ENCODE assay signal across 8 cellular contexts in the genomic region with DNA sequence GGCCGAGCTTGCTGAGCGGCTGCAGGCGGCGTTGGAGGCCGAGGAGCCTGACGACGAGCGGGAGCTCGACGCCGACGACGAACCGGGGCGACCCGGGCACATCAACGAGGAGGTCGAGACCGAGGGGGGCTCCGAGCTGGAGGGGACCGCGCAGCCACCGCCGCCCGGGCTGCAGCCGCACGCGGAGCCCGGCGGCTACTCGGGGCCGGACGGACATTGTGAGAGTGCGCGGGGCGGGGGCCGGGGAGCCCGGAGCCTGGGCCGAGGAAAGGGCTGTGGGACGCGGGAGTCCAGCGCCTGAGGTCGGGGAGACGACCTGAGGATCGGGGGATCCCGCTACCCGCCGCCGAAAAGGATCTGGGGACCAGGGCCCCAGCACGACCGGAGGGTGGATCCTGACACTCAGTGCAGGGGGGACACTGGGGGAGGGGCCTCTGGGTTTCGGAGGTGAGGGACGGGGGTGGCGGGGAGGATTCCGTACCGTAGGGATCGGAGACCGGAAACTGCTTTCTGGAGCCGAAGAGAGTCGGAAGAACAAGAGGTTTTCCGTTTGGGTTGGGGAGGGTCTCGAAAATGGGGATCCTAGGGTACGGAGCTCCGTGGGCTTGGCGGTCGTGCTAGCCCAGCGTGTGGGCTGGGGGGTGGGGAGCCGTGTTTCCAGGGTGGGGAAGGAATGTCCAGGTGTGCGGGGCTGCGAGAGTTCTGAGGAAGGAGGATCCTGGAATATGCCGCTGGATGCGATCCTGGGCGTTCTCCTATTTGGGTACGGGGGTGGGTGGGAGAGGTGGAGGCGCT. TPM values are rescaled to one million over a fixed set of nuclear protein-coding genes. Genes with fewer than 3 reads are reported as not detected.
DNase-seq lines count a peak whose midpoint lies in the region; ATAC-seq, FAIRE-seq and TF ChIP-seq lines count a peak whose summit lies in the region.

No MANE protein-coding gene starts in this region.

- peaks cover 21% of the 10 kb centered on the region for H4K20me1 ChIP-seq in OCI-LY3 (ENCODE audit: insufficient read depth, low read length)

- WGBS in pancreas, 2 donors = 1% methylated on average over 53 to 75 of the region's 75 CpGs

- TF ChIP-seq CTCF in GM20000 (IDR thresholded peaks at IDR 0.05; ENCODE audit: extremely low read depth, missing control alignments) = peak; percentile 32
- no peak; the same call in 1 of the 2 replicates for TF ChIP-seq CTCF in OCI-LY3 (IDR thresholded peaks at IDR 0.05; ENCODE audit: low read depth, low read length)
- no peak for TF ChIP-seq CTCF in pancreas (IDR thresholded peaks at IDR 0.05)
- TF ChIP-seq CTCF in upper lobe of right lung (IDR thresholded peaks at IDR 0.05) = no peak

- no peak for FAIRE-seq in pancreas (lab: Jason Lieb, UNC)

- peaks cover 60% of the 10 kb centered on the region for H3K79me2 ChIP-seq in OCI-LY3 (ENCODE audit: low read length)

- H3K9ac ChIP-seq in OCI-LY3 (ENCODE audit: low read length) = peak overlapping the region; percentile 100

- H3K4me1 ChIP-seq in OCI-LY3 (ENCODE audit: low read length) = peaks cover 14% of the 10 kb centered on the region
- peaks cover 9 to 17% (median 14%) of the 10 kb centered on the region in 3 donors for H3K4me1 ChIP-seq in pancreas
- peaks cover 20% of the 10 kb centered on the region for H3K4me1 ChIP-seq in upper lobe of right lung

- H3K9me3 ChIP-seq in OCI-LY3 (ENCODE audit: insufficient read depth, low read length) (no peaks in the 10 kb centered on the region), pancreas (no peaks in the 10 kb centered on the region), upper lobe of right lung (no peaks in the 10 kb centered on the region)

- ATAC-seq in pancreas (peak in 2 of 4 donors; percentile 1 to 2), upper lobe of right lung (no peak), GM18868 (IDR thresholded peaks at IDR 0.05; ENCODE audit: unreplicated experiment) (no peak)

- peak overlapping the region; percentile 82 for H3K4me2 ChIP-seq in OCI-LY3 (ENCODE audit: low read length)

- H3K36me3 ChIP-seq in OCI-LY3 (replicated peaks; ENCODE audit: low read depth, low read length) (peaks cover 38% of the 10 kb centered on the region), pancreas (peaks cover 0 to 16% (median 11%) of the 10 kb centered on the region in 3 donors), upper lobe of right lung (peaks cover 24% of the 10 kb centered on the region)

- H2AFZ ChIP-seq in OCI-LY3 (ENCODE audit: low read depth, low read length) = no peak overlapping the region

- H3K27ac ChIP-seq in OCI-LY3 (ENCODE audit: low read length) (peak overlapping the region; percentile 89), pancreas (peak overlapping the region; percentile 98 to 99 (median 99)), upper lobe of right lung (peak overlapping the region; percentile 99)

- intact Hi-C loops in pancreas (cut with DNase I) (no loop called here), upper lobe of right lung (cut with DNase I) (no loop called here)

- H3K27me3 ChIP-seq in OCI-LY3 (ENCODE audit: low read depth, low read length) (peaks cover 12% of the 10 kb centered on the region; the same call in 1 of the 2 replicates), pancreas (no peaks in the 10 kb centered on the region), upper lobe of right lung (no peaks in the 10 kb centered on the region)

- peak; percentile 52 for DNase-seq in AG20443 (ENCODE audit: low spot score)
- peak; percentile 44 for DNase-seq in GM20000 (ENCODE audit: low spot score)
- peak; percentile 84 for DNase-seq in activated effector memory CD4-positive, alpha-beta T cell treated with anti-CD3 and anti-CD28 coated beads, Interleukin-2, amount 50 U/mL, for 16 hours
- peak; percentile 20 for DNase-seq in globus pallidus (ENCODE audit: low spot score)
- DNase-seq in pancreas = peak in 5 of 6 donors; percentile 34 to 83 (median 54)
- peak; percentile 84 for DNase-seq in upper lobe of right lung

- H3K4me3 ChIP-seq in OCI-LY3 (ENCODE audit: low read length) = peak overlapping the region; percentile 93
- peak overlapping the region; percentile 91 to 96 (median 94) for H3K4me3 ChIP-seq in pancreas
- peak overlapping the region; percentile 86 for H3K4me3 ChIP-seq in upper lobe of right lung

RNA-seq across cellular contexts. Expression of a gene that starts 0.6 kb away (rescaled TPM):
- total RNA-seq in pancreas (100 to 1,000 TPM in 1 of 6 donors, 10 to 100 TPM in 5; 74.0 to 101 (median 83.8) TPM), upper lobe of right lung (171 TPM)
- 10 to 100 TPM; 49.2 to 63.1 TPM for polyA plus RNA-seq in pancreas

RNA-seq across cellular contexts. Expression of a gene that starts 45.2 kb away (rescaled TPM):
- total RNA-seq in pancreas (10 to 100 TPM in 5 of 6 donors, 1 to 10 TPM in 1; 9.4 to 19.2 (median 13.1) TPM), upper lobe of right lung (31.9 TPM)
- polyA plus RNA-seq in pancreas = 10 to 100 TPM; 11.3 to 12.4 TPM

RNA-seq across cellular contexts. Expression of a gene that starts 45.8 kb away (rescaled TPM):
- total RNA-seq in pancreas (10 to 100 TPM in 1 of 6 donors, 1 to 10 TPM in 5; 1.2 to 16.6 (median 5.2) TPM), upper lobe of right lung (59.1 TPM)
- 1 to 10 TPM; 2.4 to 2.8 TPM for polyA plus RNA-seq in pancreas

Comparison
In these comparisons a context has a peak if more than half of its experiments do, and no peak if none do; other contexts are left out.
1. DNase-seq: peak in every context shown above with its lines; median percentile 84 in activated effector memory CD4-positive, alpha-beta T cell treated with anti-CD3 and anti-CD28 coated beads, Interleukin-2, amount 50 U/mL, for 16 hours; 84 in upper lobe of right lung; 54 in pancreas; 52 in AG20443; 44 in GM20000; 20 in globus pallidus.